1 cellular context compared by ENCODE assay signal in the genomic region with DNA sequence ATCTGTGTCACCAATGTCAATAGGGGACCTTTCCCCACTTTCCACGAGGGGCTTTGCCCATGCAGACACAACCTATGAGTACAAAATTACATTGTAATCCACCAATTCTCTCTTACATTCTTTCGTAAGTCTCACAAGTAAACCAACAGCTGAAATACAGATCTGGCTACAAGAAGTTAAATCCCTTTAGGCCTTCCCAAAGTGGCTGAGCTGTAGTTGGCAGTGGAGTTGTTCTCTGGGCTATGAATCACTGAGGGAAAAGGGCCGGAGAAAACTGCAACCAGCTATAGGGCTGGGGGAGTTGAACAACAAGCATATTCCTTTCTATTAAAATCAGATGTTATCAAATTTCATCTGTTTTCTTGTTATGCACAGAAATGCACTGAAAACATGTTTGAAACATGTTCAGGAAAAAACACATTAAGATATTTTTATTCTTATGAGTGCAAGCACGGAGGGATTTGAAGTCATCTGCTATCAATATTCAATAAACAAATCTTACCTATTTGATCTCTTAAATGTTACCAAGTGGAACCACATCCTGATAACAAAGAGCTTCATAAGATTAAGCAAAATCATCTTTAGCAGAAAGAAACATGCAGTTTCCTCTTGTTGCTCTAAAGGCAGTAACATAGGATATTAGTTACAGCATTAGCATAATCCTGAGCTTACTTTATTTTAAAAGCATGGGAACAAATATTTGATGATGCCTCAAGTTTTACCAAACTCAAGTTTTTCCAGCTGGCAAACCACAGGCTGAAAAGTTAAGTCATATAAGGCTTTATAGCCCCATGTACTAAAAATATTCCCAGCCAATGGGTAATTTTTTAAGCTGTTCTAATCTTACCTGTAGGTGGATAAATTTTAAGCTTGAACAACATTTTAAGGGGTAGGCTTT.
TF ChIP-seq lines count a peak whose summit lies in the region.

No MANE protein-coding gene starts in this region.

TF ChIP-seq in IMR-90, 13 proteins besides CTCF, POLR2A, EP300 and RAD21:
- no peak for TF ChIP-seq RCOR1 (IDR thresholded peaks at IDR 0.05; ENCODE audit: insufficient replicate concordance, low read length)
- TF ChIP-seq FOS (IDR thresholded peaks at IDR 0.05; ENCODE audit: low read depth, low read length), result no peak
- no peak for TF ChIP-seq USF2 (IDR thresholded peaks at IDR 0.05; ENCODE audit: low read depth, low read length)
- no peak for TF ChIP-seq MXI1 (IDR thresholded peaks at IDR 0.05; ENCODE audit: borderline replicate concordance, low read depth, low read length)
- no peak for TF ChIP-seq BHLHE40 (IDR thresholded peaks at IDR 0.05; ENCODE audit: low read depth, low read length)
- TF ChIP-seq, protein P1, sequence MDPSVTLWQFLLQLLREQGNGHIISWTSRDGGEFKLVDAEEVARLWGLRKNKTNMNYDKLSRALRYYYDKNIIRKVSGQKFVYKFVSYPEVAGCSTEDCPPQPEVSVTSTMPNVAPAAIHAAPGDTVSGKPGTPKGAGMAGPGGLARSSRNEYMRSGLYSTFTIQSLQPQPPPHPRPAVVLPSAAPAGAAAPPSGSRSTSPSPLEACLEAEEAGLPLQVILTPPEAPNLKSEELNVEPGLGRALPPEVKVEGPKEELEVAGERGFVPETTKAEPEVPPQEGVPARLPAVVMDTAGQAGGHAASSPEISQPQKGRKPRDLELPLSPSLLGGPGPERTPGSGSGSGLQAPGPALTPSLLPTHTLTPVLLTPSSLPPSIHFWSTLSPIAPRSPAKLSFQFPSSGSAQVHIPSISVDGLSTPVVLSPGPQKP (IDR thresholded peaks at IDR 0.05; ENCODE audit: borderline replicate concordance, low read depth, low read length), result no peak
- no peak for TF ChIP-seq NFE2L2 (IDR thresholded peaks at IDR 0.05; ENCODE audit: low read depth, low read length)
- no peak for TF ChIP-seq CEBPB (IDR thresholded peaks at IDR 0.05; ENCODE audit: low read depth, low read length)
- TF ChIP-seq RFX5 (IDR thresholded peaks at IDR 0.05; ENCODE audit: low read depth, low read length), result no peak
- TF ChIP-seq MAZ (IDR thresholded peaks at IDR 0.05; ENCODE audit: borderline replicate concordance, low read depth, low read length), result no peak
- TF ChIP-seq CHD1 (IDR thresholded peaks at IDR 0.05; ENCODE audit: low read depth, low read length), result no peak
- no peak for TF ChIP-seq MAFK (IDR thresholded peaks at IDR 0.05; ENCODE audit: low read depth, low read length)
- TF ChIP-seq SMC3 (IDR thresholded peaks at IDR 0.05; ENCODE audit: low read depth, low read length), result no peak
